ENCODE assay signal across 9 cellular contexts in genomic region chr1:88736633-88737248, GRCh38.
DNase-seq lines count a peak whose midpoint lies in the region; ATAC-seq lines count a peak whose summit lies in the region.
"Had no signal": no experiment of that assay in that cellular context is flagged by ENCODE, and none has a peak within 500 bp of the region (broad histone marks: within the 10 kb centered on the region; RNA-seq: fewer than 3 reads in every experiment).

No MANE protein-coding gene starts in this region.

- DNase-seq in ELR (ENCODE audit: low read depth) (peak; percentile 67), HuH-7.5 (ENCODE audit: low spot score) (peak; percentile 4), iris pigment epithelial cell (ENCODE audit: low read depth) (peak; percentile 64), nucleus accumbens (lab: John Stamatoyannopoulos, UW) (no peak)
- peak; percentile 47 to 54 for DNase-seq in activated T-cell treated with anti-CD3 and anti-CD28 coated beads, Interleukin-2, amount 50 U/mL, for 48 hours
- DNase-seq: right cardiac atrium had no signal

- no peak for ATAC-seq in HG02678 (IDR thresholded peaks at IDR 0.05; ENCODE audit: unreplicated experiment)
- ATAC-seq in HG02885 (IDR thresholded peaks at IDR 0.05; ENCODE audit: poor library complexity, unreplicated experiment): no peak
- no peak for ATAC-seq in GM19035 (IDR thresholded peaks at IDR 0.05; ENCODE audit: unreplicated experiment)

Comparison
In these comparisons a context has a peak if more than half of its experiments do, and no peak if none do; other contexts are left out.
1. DNase-seq: peak in ELR (single experiment), HuH-7.5 (single experiment), activated T-cell treated with anti-CD3 and anti-CD28 coated beads, Interleukin-2, amount 50 U/mL, for 48 hours (2 of 2) and iris pigment epithelial cell (single experiment); none in nucleus accumbens (0 of 56).